Comparison of ENCODE assay signal across 1 cellular context in genomic region chr4:40292313-40292759, GRCh38.
TF ChIP-seq lines count a peak whose summit lies in the region.

No MANE protein-coding gene starts in this region.

TF ChIP-seq in K562, 482 proteins besides CTCF, POLR2A, EP300 and RAD21 (continued from another document and continues in another):
- TF ChIP-seq, protein P1, sequence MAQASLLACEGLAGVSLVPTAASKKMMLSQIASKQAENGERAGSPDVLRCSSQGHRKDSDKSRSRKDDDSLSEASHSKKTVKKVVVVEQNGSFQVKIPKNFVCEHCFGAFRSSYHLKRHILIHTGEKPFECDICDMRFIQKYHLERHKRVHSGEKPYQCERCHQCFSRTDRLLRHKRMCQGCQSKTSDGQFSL (CRISPR knock-in tag; IDR thresholded peaks at IDR 0.05): no peak
- TF ChIP-seq, protein P1 (tag; IDR thresholded peaks at IDR 0.05): no peak
- TF ChIP-seq CXXC5 (CRISPR knock-in tag; IDR thresholded peaks at IDR 0.05) (peak; percentile 63), FOXA1 (IDR thresholded peaks at IDR 0.05; ENCODE audit: borderline replicate concordance) (no peak), ZBTB8A (IDR thresholded peaks at IDR 0.05; ENCODE audit: partially characterized antibody) (no peak), RBM17 (IDR thresholded peaks at IDR 0.05; ENCODE audit: borderline replicate concordance, low read depth, low read length) (no peak), HEY1 (CRISPR knock-in tag; IDR thresholded peaks at IDR 0.05; ENCODE audit: borderline replicate concordance) (no peak), LEF1 (IDR thresholded peaks at IDR 0.05) (peak; percentile 62; the same call in 1 of the 2 replicates), ZNF41 (CRISPR knock-in tag; conservative IDR thresholded peaks at IDR 0.05) (0 out of 2 replicates have a peak, but pooled peaks have one; percentile 45), ZMIZ1 (IDR thresholded peaks at IDR 0.05; ENCODE audit: low read depth in 2 of 2, low read length in 2 of 2) (0 out of 4 replicates have a peak, but pooled peaks of 1 of the 2 experiments have one; percentile 57), SMARCE1 (IDR thresholded peaks at IDR 0.05) (peak; percentile 78; the same call in 1 of the 2 replicates), MYC (IDR thresholded peaks at IDR 0.05; ENCODE audit: low read depth, low read length) (no peak), MYC (CRISPR knock-in tag; IDR thresholded peaks at IDR 0.05; ENCODE audit: borderline replicate concordance, low read depth) (no peak), PHB (CRISPR knock-in tag; IDR thresholded peaks at IDR 0.05) (no peak), DPF2 (IDR thresholded peaks at IDR 0.05) (peak; percentile 80), ZBTB1 (CRISPR knock-in tag; IDR thresholded peaks at IDR 0.05; ENCODE audit: borderline replicate concordance, low read depth) (no peak), ZBTB12 (CRISPR knock-in tag; IDR thresholded peaks at IDR 0.05) (0 out of 2 replicates have a peak, but pooled peaks have one; percentile 19), JUND (IDR thresholded peaks at IDR 0.05; ENCODE audit: borderline replicate concordance, low read depth, low read length) (peak; percentile 83), JUND (tag; IDR thresholded peaks at IDR 0.05; ENCODE audit: borderline replicate concordance, low read depth, low read length) (peak; percentile 79; the same call in 2 of the 3 replicates), BCL6 (CRISPR knock-in tag; IDR thresholded peaks at IDR 0.05) (no peak), MITF (IDR thresholded peaks at IDR 0.05) (peak; percentile 77; the same call in 1 of the 2 replicates), FOXK2 (conservative IDR thresholded peaks at IDR 0.05 in 1 of 2, IDR thresholded peaks at IDR 0.05 in 1 of 2; ENCODE audit: low read depth in 2 of 2) (peak; percentile 68 to 82; a peak in 3 of 4 replicates), POLR2B (IDR thresholded peaks at IDR 0.05; ENCODE audit: low read depth, partially characterized antibody) (no peak), ATF6 (CRISPR knock-in tag; IDR thresholded peaks at IDR 0.05) (peak; percentile 76; the same call in 1 of the 2 replicates), NFE2 (IDR thresholded peaks at IDR 0.05; ENCODE audit: low read depth) (peak; percentile 37; the same call in 1 of the 2 replicates), KLF6 (CRISPR knock-in tag; IDR thresholded peaks at IDR 0.05; ENCODE audit: borderline replicate concordance) (no peak), ZFP36 (IDR thresholded peaks at IDR 0.05; ENCODE audit: low read depth, low read length, partially characterized antibody) (no peak), NCOR1 (IDR thresholded peaks at IDR 0.05) (peak; percentile 61), GATA2 (CRISPR knock-in tag; IDR thresholded peaks at IDR 0.05) (peak; percentile 78), SRSF9 (IDR thresholded peaks at IDR 0.05; ENCODE audit: borderline replicate concordance, low read depth, low read length) (no peak), ZNF324 (CRISPR knock-in tag; IDR thresholded peaks at IDR 0.05) (no peak), KLF10 (CRISPR knock-in tag; IDR thresholded peaks at IDR 0.05) (no peak), TAF9B (IDR thresholded peaks at IDR 0.05; ENCODE audit: partially characterized antibody) (peak; percentile 50), GMEB1 (CRISPR knock-in tag; IDR thresholded peaks at IDR 0.05) (peak; percentile 45; the same call in 1 of the 2 replicates), ESRRB (CRISPR knock-in tag; IDR thresholded peaks at IDR 0.05; ENCODE audit: borderline replicate concordance) (no peak), ZNF232 (CRISPR knock-in tag; IDR thresholded peaks at IDR 0.05) (no peak), EP400 (IDR thresholded peaks at IDR 0.05) (peak; percentile 58; the same call in 1 of the 2 replicates), HNRNPLL (IDR thresholded peaks at IDR 0.05; ENCODE audit: low read depth, low read length, poor library complexity, severe bottlenecking) (no peak), MCM5 (IDR thresholded peaks at IDR 0.05; ENCODE audit: low read depth) (no peak), CBFA2T3 (IDR thresholded peaks at IDR 0.05) (peak; percentile 91), GTF2F1 (IDR thresholded peaks at IDR 0.05; ENCODE audit: low read depth, low read length) (no peak), HDGF (IDR thresholded peaks at IDR 0.05) (no peak), PRMT5 (CRISPR knock-in tag; IDR thresholded peaks at IDR 0.05) (no peak)
- TF ChIP-seq, protein P2, sequence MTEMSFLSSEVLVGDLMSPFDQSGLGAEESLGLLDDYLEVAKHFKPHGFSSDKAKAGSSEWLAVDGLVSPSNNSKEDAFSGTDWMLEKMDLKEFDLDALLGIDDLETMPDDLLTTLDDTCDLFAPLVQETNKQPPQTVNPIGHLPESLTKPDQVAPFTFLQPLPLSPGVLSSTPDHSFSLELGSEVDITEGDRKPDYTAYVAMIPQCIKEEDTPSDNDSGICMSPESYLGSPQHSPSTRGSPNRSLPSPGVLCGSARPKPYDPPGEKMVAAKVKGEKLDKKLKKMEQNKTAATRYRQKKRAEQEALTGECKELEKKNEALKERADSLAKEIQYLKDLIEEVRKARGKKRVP (CRISPR knock-in tag; IDR thresholded peaks at IDR 0.05): peak; percentile 74; the same call in 1 of the 2 replicates
- TF ChIP-seq, protein P3, sequence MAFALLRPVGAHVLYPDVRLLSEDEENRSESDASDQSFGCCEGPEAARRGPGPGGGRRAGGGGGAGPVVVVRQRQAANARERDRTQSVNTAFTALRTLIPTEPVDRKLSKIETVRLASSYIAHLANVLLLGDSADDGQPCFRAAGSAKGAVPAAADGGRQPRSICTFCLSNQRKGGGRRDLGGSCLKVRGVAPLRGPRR (CRISPR knock-in tag; IDR thresholded peaks at IDR 0.05): no peak
- TF ChIP-seq, protein P4, sequence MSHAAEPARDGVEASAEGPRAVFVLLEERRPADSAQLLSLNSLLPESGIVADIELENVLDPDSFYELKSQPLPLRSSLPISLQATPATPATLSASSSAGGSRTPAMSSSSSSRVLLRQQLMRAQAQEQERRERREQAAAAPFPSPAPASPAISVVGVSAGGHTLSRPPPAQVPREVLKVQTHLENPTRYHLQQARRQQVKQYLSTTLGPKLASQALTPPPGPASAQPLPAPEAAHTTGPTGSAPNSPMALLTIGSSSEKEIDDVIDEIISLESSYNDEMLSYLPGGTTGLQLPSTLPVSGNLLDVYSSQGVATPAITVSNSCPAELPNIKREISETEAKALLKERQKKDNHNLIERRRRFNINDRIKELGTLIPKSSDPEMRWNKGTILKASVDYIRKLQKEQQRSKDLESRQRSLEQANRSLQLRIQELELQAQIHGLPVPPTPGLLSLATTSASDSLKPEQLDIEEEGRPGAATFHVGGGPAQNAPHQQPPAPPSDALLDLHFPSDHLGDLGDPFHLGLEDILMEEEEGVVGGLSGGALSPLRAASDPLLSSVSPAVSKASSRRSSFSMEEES (CRISPR knock-in tag; IDR thresholded peaks at IDR 0.05): peak; percentile 98
- TF ChIP-seq, protein P5, sequence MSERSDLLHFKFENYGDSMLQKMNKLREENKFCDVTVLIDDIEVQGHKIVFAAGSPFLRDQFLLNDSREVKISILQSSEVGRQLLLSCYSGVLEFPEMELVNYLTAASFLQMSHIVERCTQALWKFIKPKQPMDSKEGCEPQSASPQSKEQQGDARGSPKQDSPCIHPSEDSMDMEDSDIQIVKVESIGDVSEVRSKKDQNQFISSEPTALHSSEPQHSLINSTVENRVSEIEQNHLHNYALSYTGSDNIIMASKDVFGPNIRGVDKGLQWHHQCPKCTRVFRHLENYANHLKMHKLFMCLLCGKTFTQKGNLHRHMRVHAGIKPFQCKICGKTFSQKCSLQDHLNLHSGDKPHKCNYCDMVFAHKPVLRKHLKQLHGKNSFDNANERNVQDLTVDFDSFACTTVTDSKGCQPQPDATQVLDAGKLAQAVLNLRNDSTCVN (CRISPR knock-in tag; IDR thresholded peaks at IDR 0.05): 0 out of 2 replicates have a peak, but pooled peaks have one; percentile 5
- TF ChIP-seq, protein P6, sequence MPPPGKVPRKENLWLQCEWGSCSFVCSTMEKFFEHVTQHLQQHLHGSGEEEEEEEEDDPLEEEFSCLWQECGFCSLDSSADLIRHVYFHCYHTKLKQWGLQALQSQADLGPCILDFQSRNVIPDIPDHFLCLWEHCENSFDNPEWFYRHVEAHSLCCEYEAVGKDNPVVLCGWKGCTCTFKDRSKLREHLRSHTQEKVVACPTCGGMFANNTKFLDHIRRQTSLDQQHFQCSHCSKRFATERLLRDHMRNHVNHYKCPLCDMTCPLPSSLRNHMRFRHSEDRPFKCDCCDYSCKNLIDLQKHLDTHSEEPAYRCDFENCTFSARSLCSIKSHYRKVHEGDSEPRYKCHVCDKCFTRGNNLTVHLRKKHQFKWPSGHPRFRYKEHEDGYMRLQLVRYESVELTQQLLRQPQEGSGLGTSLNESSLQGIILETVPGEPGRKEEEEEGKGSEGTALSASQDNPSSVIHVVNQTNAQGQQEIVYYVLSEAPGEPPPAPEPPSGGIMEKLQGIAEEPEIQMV (tag; conservative IDR thresholded peaks at IDR 0.05; ENCODE audit: low read depth): 0 out of 2 replicates have a peak, but pooled peaks have one; percentile 30
- TF ChIP-seq, protein P7, sequence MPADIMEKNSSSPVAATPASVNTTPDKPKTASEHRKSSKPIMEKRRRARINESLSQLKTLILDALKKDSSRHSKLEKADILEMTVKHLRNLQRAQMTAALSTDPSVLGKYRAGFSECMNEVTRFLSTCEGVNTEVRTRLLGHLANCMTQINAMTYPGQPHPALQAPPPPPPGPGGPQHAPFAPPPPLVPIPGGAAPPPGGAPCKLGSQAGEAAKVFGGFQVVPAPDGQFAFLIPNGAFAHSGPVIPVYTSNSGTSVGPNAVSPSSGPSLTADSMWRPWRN (IDR thresholded peaks at IDR 0.05; ENCODE audit: low read depth): peak; percentile 58; the same call in 1 of the 2 replicates
